Comparison of ENCODE assay signal across 11 cellular contexts in the genomic region with DNA sequence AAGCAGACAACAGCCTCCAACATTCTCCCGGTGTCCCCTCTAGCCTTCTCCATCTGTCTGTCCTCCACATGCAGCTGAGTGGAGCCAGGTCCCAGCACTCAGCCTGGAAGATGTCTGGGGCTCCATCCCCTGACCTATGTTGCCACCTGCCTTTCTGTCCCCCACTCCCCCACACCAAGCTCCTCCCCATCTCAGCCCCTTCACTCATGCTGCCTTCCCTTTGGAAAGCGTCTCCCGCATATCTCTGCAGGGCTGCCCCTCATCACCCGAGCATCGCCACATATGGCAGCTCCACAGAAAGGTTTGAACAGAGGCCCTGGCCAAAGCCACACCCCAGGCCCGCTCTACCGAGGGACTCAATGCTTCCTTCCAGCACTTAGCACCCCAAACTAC. TPM values are rescaled to one million over a fixed set of nuclear protein-coding genes. Genes with fewer than 3 reads are reported as not detected.
A peak's percentile ranks its signal among the peaks of the same experiment; 100 is the strongest.
DNase-seq lines count a peak whose midpoint lies in the region; ATAC-seq, FAIRE-seq and TF ChIP-seq lines count a peak whose summit lies in the region.
"Had no signal": no experiment of that assay in that cellular context is flagged by ENCODE, and none has a peak within 500 bp of the region (broad histone marks: within the 10 kb centered on the region; RNA-seq: fewer than 3 reads in every experiment).

No MANE protein-coding gene starts in this region.

- peak overlapping the region; percentile 55 to 78 for H3K27ac ChIP-seq in kidney (ENCODE audit: low read depth in 2 of 2, low read length in 2 of 2)

- in situ Hi-C loops in G401 (cut with HindIII; ENCODE audit: low sequenced_read_pairs): no loop called here

- intact Hi-C loops in kidney (cut with DNase I): loop anchor here (10.0 kb wide), 1 partner anchor 80 kb away; no protein-coding TSS in a partner anchor

- no peaks in the 10 kb centered on the region for H3K9me3 ChIP-seq in kidney (ENCODE audit: control insufficient read depth in 1 of 2, low read length in 2 of 2)

- H3K4me1 Mint-ChIP-seq in stimulated activated memory B cell treated with anti-CD40 and anti-IgM and Interleukin-4, amounts not matched to agents 10 μg/mL and 1 μg/mL and 100 μg/mL, for 72 hours: peaks cover 41% of the 10 kb centered on the region

- ATAC-seq in stimulated activated memory B cell treated with anti-CD40 and anti-IgM and Interleukin-4, amounts not matched to agents 10 μg/mL and 1 μg/mL and 100 μg/mL, for 72 hours: no peak
- ATAC-seq in HG02885 (IDR thresholded peaks at IDR 0.05; ENCODE audit: poor library complexity, unreplicated experiment): no peak
- no peak for ATAC-seq in GM21528 (IDR thresholded peaks at IDR 0.05; ENCODE audit: low FRiP score, unreplicated experiment)

- no peak overlapping the region for H3K4me3 Mint-ChIP-seq in stimulated activated memory B cell treated with anti-CD40 and anti-IgM and Interleukin-4, amounts not matched to agents 10 μg/mL and 1 μg/mL and 100 μg/mL, for 72 hours

- H3K9ac ChIP-seq in kidney (ENCODE audit: low read length in 2 of 2): peak overlapping the region in 1 of 2 donors; percentile 29

- peaks cover 5% of the 10 kb centered on the region for H3K9me3 Mint-ChIP-seq in stimulated activated memory B cell treated with anti-CD40 and anti-IgM and Interleukin-4, amounts not matched to agents 10 μg/mL and 1 μg/mL and 100 μg/mL, for 72 hours

- H3K27me3 Mint-ChIP-seq in stimulated activated memory B cell treated with anti-CD40 and anti-IgM and Interleukin-4, amounts not matched to agents 10 μg/mL and 1 μg/mL and 100 μg/mL, for 72 hours: no peaks in the 10 kb centered on the region

- peak; percentile 12 for DNase-seq in H7
- peak; percentile 50 for DNase-seq in activated CD8-positive, alpha-beta memory T cell treated with anti-CD3 and anti-CD28 coated beads, Interleukin-2, amount 50 U/mL, for 48 hours
- peak; percentile 62 for DNase-seq in kidney
- no peak for DNase-seq in NCI-H2171 (lab: John Stamatoyannopoulos, UW)
- DNase-seq in G401 (ENCODE audit: low spot score): no peak
- DNase-seq: activated gamma-delta T cell, SW 1271 had no signal

- H3K4me3 ChIP-seq in H7 (ENCODE audit: insufficient read depth, low read depth, low read length) (no peak overlapping the region), kidney (ENCODE audit: low read length in 2 of 2) (no peak overlapping the region)

- no peak for TF ChIP-seq CTCF in kidney (IDR thresholded peaks at IDR 0.05; ENCODE audit: borderline replicate concordance, extremely low read depth, insufficient read depth)

- H3K27ac Mint-ChIP-seq in stimulated activated memory B cell treated with anti-CD40 and anti-IgM and Interleukin-4, amounts not matched to agents 10 μg/mL and 1 μg/mL and 100 μg/mL, for 72 hours: peak overlapping the region; percentile 53

- no peaks in the 10 kb centered on the region for H3K27me3 ChIP-seq in H7 (ENCODE audit: control insufficient read depth, insufficient read depth, low read length)

- H3K4me1 ChIP-seq in kidney (ENCODE audit: control insufficient read depth in 1 of 2, insufficient read depth in 1 of 2, low read depth in 1 of 2, low read length in 2 of 2): peaks cover 28 to 41% of the 10 kb centered on the region in 2 donors

- peaks cover 36% of the 10 kb centered on the region for H3K36me3 Mint-ChIP-seq in stimulated activated memory B cell treated with anti-CD40 and anti-IgM and Interleukin-4, amounts not matched to agents 10 μg/mL and 1 μg/mL and 100 μg/mL, for 72 hours

- H3K36me3 ChIP-seq in H7 (replicated peaks; ENCODE audit: control insufficient read depth, insufficient read depth, low read length) (no peaks in the 10 kb centered on the region), kidney (ENCODE audit: control insufficient read depth in 1 of 2, insufficient read depth in 2 of 2, low read length in 2 of 2) (no peaks in the 10 kb centered on the region)

- no peak for FAIRE-seq in kidney (lab: Jason Lieb, UNC)
- FAIRE-seq: keratinocyte had no signal

RNA-seq across cellular contexts. Expression of gene NSMCE1, which starts 24.2 kb away (rescaled TPM):
- 22.8 and 24.7 TPM in 2 replicates for total RNA-seq in H7 (2014; rRNA removed; shearing (Covaris generic))
- total RNA-seq in kidney: 72.1 TPM
- polyA plus RNA-seq in kidney (ENCODE audit: insufficient read depth, low read depth, low replicate concordance): 145 TPM
- 16.1 and 32.5 TPM in 2 replicates for total RNA-seq in G401 (2014; rRNA removed; shearing (Covaris generic))

RNA-seq across cellular contexts. Expression of gene KDM8, which starts 41.0 kb away (rescaled TPM):
- total RNA-seq in H7 (2014; rRNA removed; shearing (Covaris generic)): 7.6 and 12.2 TPM in 2 replicates
- 8.5 TPM for total RNA-seq in kidney
- polyA plus RNA-seq in kidney (ENCODE audit: insufficient read depth, low read depth, low replicate concordance): 6.3 TPM
- 7.4 and 11.5 TPM in 2 replicates for total RNA-seq in G401 (2014; rRNA removed; shearing (Covaris generic))

Comparison
In these comparisons a context has a peak if more than half of its experiments do, and no peak if none do; other contexts are left out.
1. DNase-seq: peak in H7 (single experiment), activated CD8-positive, alpha-beta memory T cell treated with anti-CD3 and anti-CD28 coated beads, Interleukin-2, amount 50 U/mL, for 48 hours (single experiment) and kidney (single experiment); none in NCI-H2171 (single experiment) and G401 (single experiment).